Comparison of ENCODE assay signal across 13 cellular contexts in genomic region chr9:70060883-70061507, GRCh38. TPM values are rescaled to one million over a fixed set of nuclear protein-coding genes. Genes with fewer than 3 reads are reported as not detected.
DNase-seq lines count a peak whose midpoint lies in the region; ATAC-seq, FAIRE-seq and TF ChIP-seq lines count a peak whose summit lies in the region.
"Had no signal": no experiment of that assay in that cellular context is flagged by ENCODE, and none has a peak within 500 bp of the region (broad histone marks: within the 10 kb centered on the region; RNA-seq: fewer than 3 reads in every experiment).

No MANE protein-coding gene starts in this region.

- no peak overlapping the region for H2AFZ ChIP-seq in OCI-LY7 (ENCODE audit: low read length)

- no peak for FAIRE-seq in GM12891 (lab: Jason Lieb, UNC)
- FAIRE-seq in pancreas (lab: Jason Lieb, UNC): no peak

- peak; percentile 100 for ATAC-seq in GM21367 (IDR thresholded peaks at IDR 0.05; ENCODE audit: unreplicated experiment)
- ATAC-seq in HG03045 (IDR thresholded peaks at IDR 0.05; ENCODE audit: unreplicated experiment): peak; percentile 53
- ATAC-seq in pancreas: no peak
- no peak for ATAC-seq in aorta (ENCODE audit: low FRiP score)

- DNase-seq in GM12891 (ENCODE audit: insufficient read length, low spot score) (no peak), OCI-LY7 (ENCODE audit: low spot score) (peak; percentile 52), SW480 (ENCODE audit: low spot score) (no peak), pancreas (no peak), aorta (no peak)
- no peak for DNase-seq in stimulated activated CD4-positive, alpha-beta T cell treated with anti-CD3 and anti-CD28 coated beads, Interleukin-4, amount 100 ng/mL, for 24 hours
- DNase-seq: activated T-cell treated with anti-CD3 and anti-CD28 coated beads, Interleukin-2, amount 50 U/mL, for 48 hours; BE2C; NCI-H510A; testis had no signal

- H3K27ac ChIP-seq in OCI-LY7 (ENCODE audit: low read depth, low read length, poor library complexity, severe bottlenecking): no peak overlapping the region
- no peak overlapping the region for H3K27ac ChIP-seq in pancreas
- H3K27ac ChIP-seq in aorta (ENCODE audit: low read depth in 1 of 2, low read length in 2 of 2): no peak overlapping the region
- H3K27ac ChIP-seq: testis had no signal

- H3K4me3 ChIP-seq in OCI-LY7 (ENCODE audit: low read depth, low read length, poor library complexity, severe bottlenecking) (no peak overlapping the region), pancreas (no peak overlapping the region), aorta (ENCODE audit: low read length in 2 of 2) (no peak overlapping the region)
- H3K4me3 ChIP-seq: testis had no signal

- no peaks in the 10 kb centered on the region for H3K27me3 ChIP-seq in pancreas
- H3K27me3 ChIP-seq in aorta (ENCODE audit: control insufficient read depth in 1 of 2, insufficient read depth in 2 of 2, low read length in 1 of 2): no peaks in the 10 kb centered on the region
- H3K27me3 ChIP-seq: testis had no signal

- TF ChIP-seq CTCF in OCI-LY7 (conservative IDR thresholded peaks at IDR 0.05; ENCODE audit: low read length) (no peak), pancreas (IDR thresholded peaks at IDR 0.05) (no peak)

- no peaks in the 10 kb centered on the region for H4K20me1 ChIP-seq in OCI-LY7 (ENCODE audit: insufficient read depth, low read length)

- CTCF ChIA-PET in OCI-LY7 (lab: Charles Lee; ENCODE audit: unreplicated experiment): no interaction called here

- no peak overlapping the region for H3K4me2 ChIP-seq in OCI-LY7 (ENCODE audit: low read length)

- H3K4me1 ChIP-seq in OCI-LY7 (ENCODE audit: insufficient read depth, low read length, poor library complexity, severe bottlenecking) (no peaks in the 10 kb centered on the region), pancreas (no peaks in the 10 kb centered on the region), aorta (ENCODE audit: control insufficient read depth in 1 of 2, insufficient read depth in 2 of 2, low read length in 2 of 2) (no peaks in the 10 kb centered on the region)
- H3K4me1 ChIP-seq: BE2C had no signal

- H3K9me3 ChIP-seq in OCI-LY7 (ENCODE audit: low read length): no peaks in the 10 kb centered on the region
- no peaks in the 10 kb centered on the region for H3K9me3 ChIP-seq in pancreas
- H3K9me3 ChIP-seq in aorta (ENCODE audit: control insufficient read depth, low read length): no peaks in the 10 kb centered on the region
- H3K9me3 ChIP-seq: BE2C, testis had no signal

- H3K36me3 ChIP-seq in OCI-LY7 (ENCODE audit: insufficient read depth, low read length) (no peaks in the 10 kb centered on the region), pancreas (no peaks in the 10 kb centered on the region), aorta (ENCODE audit: control insufficient read depth in 1 of 2, insufficient read depth in 2 of 2, low read length in 1 of 2) (no peaks in the 10 kb centered on the region)
- H3K36me3 ChIP-seq: BE2C had no signal

- no TSS peak for BruUV-seq in OCI-LY7 (replicated peaks; lab: Mats Ljungman, UMichigan)

- POLR2A ChIA-PET in OCI-LY7 (lab: Charles Lee): no interaction called here

- no peaks in the 10 kb centered on the region for H3K9me2 ChIP-seq in OCI-LY7 (ENCODE audit: insufficient read depth, low read length)

- no peaks in the 10 kb centered on the region for H3K79me2 ChIP-seq in OCI-LY7 (ENCODE audit: insufficient read depth, low read depth, low read length)

- TF ChIP-seq POLR2A in GM12891 (IDR thresholded peaks at IDR 0.05; ENCODE audit: low read depth, low read length): no peak

- intact Hi-C loops in OCI-LY7 (cut with micrococcal nuclease; ENCODE audit: unreplicated experiment): no loop called here
- intact Hi-C loops in pancreas (cut with DNase I): no loop called here
- intact Hi-C loops in aorta (cut with DNase I): no loop called here

TF ChIP-seq in GM12891, 5 proteins besides CTCF, POLR2A, EP300 and RAD21:
- TF ChIP-seq PAX5 (IDR thresholded peaks at IDR 0.05; ENCODE audit: insufficient read depth, low read length, severe bottlenecking): no peak
- peak; percentile 43 for TF ChIP-seq SPI1 (IDR thresholded peaks at IDR 0.05; ENCODE audit: low read depth, low read length)

RNA-seq across cellular contexts. Expression of gene MAMDC2, which starts 17.3 kb away (rescaled TPM):
- not detected for polyA plus RNA-seq in GM12891 (2012; ENCODE audit: low read depth, missing spikeins)
- not detected in 2 replicates for total RNA-seq in OCI-LY7 (2014; rRNA removed; shearing (Covaris generic))
- total RNA-seq in OCI-LY7 (2022) (not detected in 2 replicates), pancreas (1 to 10 TPM; 1.1 to 4.7 (median 1.3) TPM), aorta (10 to 100 TPM in 1 of 2 donors, 1 to 10 TPM in 1; 5.9 to 14.6 TPM)
- polyA plus RNA-seq in pancreas (1 to 10 TPM in 1 of 2 donors, under 1 TPM in 1; 0.95 to 1.9 TPM), aorta (1 to 10 TPM; 2.0 to 6.5 TPM)
- total RNA-seq: T-helper 2 cell treated with Interferon-gamma antibody and Interleukin-4, amounts not matched to agents 100 ng/mL and 5 ng/mL, for 36 hours had no signal

Comparison
In these comparisons a context has a peak if more than half of its experiments do, and no peak if none do; other contexts are left out.
1. ATAC-seq: peak in GM21367 (single experiment) and HG03045 (single experiment); none in pancreas (0 of 4) and aorta (single experiment).